In the genomic region with DNA sequence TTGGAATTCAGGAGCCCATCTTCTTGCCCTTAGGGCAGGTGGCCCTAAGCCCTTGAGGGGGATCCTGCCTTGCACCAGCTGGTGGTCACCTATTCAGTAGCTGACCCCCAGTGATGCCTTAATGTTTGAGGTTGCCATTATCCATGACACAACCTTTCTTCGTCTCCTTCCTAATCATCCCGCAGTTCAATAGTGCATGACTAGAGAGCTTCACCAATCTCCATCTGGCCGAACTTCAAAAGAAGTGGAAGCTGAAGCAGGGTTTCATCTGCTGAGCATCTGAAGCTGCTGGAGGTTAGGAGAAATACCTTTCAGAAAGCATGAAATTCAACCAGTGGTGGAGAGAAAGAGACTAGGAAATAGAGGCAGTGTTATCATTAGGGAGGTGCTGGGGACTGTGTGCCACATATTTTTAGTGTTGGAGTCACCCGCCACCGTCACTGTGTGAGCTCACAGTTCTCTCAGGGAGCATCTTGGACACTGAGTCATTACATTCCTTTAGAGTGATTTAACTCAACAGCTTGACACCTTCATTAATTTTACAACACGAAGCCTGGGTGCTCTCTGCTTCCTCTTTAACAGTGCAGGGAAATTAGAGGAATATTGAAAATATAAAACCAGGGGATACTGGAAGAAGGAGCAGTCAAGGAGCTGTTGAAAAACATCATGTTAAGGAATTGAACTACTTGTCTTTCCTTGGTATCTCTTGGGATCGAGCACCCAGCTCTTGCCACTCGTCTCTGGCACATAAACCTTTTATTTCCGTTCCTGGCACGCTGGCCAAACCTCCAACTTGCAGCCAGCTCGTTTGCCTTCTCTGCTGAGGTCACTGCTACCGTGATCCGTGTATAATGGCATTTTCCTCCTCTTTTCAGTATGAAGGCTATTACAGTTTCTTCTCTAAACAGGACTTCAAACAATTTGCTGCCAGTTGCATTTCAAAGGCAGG, we compare ENCODE assay signal across 10 cellular contexts. TPM values are rescaled to one million over a fixed set of nuclear protein-coding genes. Genes with fewer than 3 reads are reported as not detected.
A peak's percentile ranks its signal among the peaks of the same experiment; 100 is the strongest.
DNase-seq lines count a peak whose midpoint lies in the region; ATAC-seq, FAIRE-seq and TF ChIP-seq lines count a peak whose summit lies in the region.
"Had no signal": no experiment of that assay in that cellular context is flagged by ENCODE, and none has a peak within 500 bp of the region (broad histone marks: within the 10 kb centered on the region; RNA-seq: fewer than 3 reads in every experiment).

No MANE protein-coding gene starts in this region.

- peak overlapping the region; percentile 83 for H3K23ac ChIP-seq in mesendoderm (ENCODE audit: low read length)

- no peak for TF ChIP-seq RAD21 in A549 (conservative IDR thresholded peaks at IDR 0.05 in 1 of 2, IDR thresholded peaks at IDR 0.05 in 1 of 2)
- 0 out of 2 replicates have a peak, but pooled peaks have one; percentile 2 for TF ChIP-seq RAD21 in Ishikawa (IDR thresholded peaks at IDR 0.05; ENCODE audit: low read depth)

- H3K9ac ChIP-seq in mesendoderm (ENCODE audit: low read length) = peak overlapping the region; percentile 36

- H3K4me2 ChIP-seq in A549 = peak overlapping the region; percentile 80
- H3K4me2 ChIP-seq in mesendoderm (ENCODE audit: low read length) = peak overlapping the region; percentile 13

- no peak overlapping the region for H2BK120ac ChIP-seq in mesendoderm (ENCODE audit: low read depth, low read length)

- no peak overlapping the region for H4K5ac ChIP-seq in mesendoderm (ENCODE audit: low read length)

- H3K56ac ChIP-seq in mesendoderm (ENCODE audit: low read length) = peak overlapping the region; percentile 68

- H3K4me1 ChIP-seq in A549 = peaks cover 33% of the 10 kb centered on the region
- H3K4me1 ChIP-seq in mesendoderm (ENCODE audit: control insufficient read depth, low read depth, low read length) = peaks cover 24% of the 10 kb centered on the region

- no peak for TF ChIP-seq POLR2A in A549 (IDR thresholded peaks at IDR 0.05; ENCODE audit: low read length)

- ATAC-seq in A549 = peak; percentile 87 to 94

- H2BK15ac ChIP-seq in mesendoderm (replicated peaks; ENCODE audit: low read depth) = no peak overlapping the region

- CTCF ChIA-PET in A549 (lab: Yijun Ruan, JAX) = interaction anchor here (0.9 to 2.2 kb wide), 5 partner anchors 14 to 358 kb away, joined by 3 to 10 read pairs (median 5); no protein-coding TSS in a partner anchor

- POLR2A ChIA-PET in A549 (lab: Yijun Ruan, JAX) = interaction anchor here (0.6 kb wide), 1 partner anchor 296 kb away, joined by 3 read pairs; no protein-coding TSS in a partner anchor

- TF ChIP-seq CTCF in A549 (IDR thresholded peaks at IDR 0.05) = no peak

- DNase-seq in A549 (ENCODE audit: low read depth in 1 of 2, low spot score in 1 of 2) = peak; percentile 49 to 60
- DNase-seq in dermis blood vessel endothelial cell = peak; percentile 72
- peak; percentile 94 for DNase-seq in mesendoderm
- no peak for DNase-seq in NCI-H345 (lab: John Stamatoyannopoulos, UW)
- DNase-seq in activated CD4-positive, alpha-beta T cell treated with anti-CD3 and anti-CD28 coated beads for 48 hours = no peak
- DNase-seq in GF-D8 (lab: John Stamatoyannopoulos, UW) = no peak
- DNase-seq in DMS114 treated with DMSO at 0.1 percent for 48 hours (lab: John Stamatoyannopoulos, UW; ENCODE audit: unreplicated experiment) = no peak
- DNase-seq: activated gamma-delta T cell treated with Interleukin-2 at 50 U/mL for 16 hours, NCI-H524 had no signal

- no peaks in the 10 kb centered on the region for H3K9me3 ChIP-seq in A549

- H3K36me3 ChIP-seq in mesendoderm (ENCODE audit: control insufficient read depth, insufficient read depth, low read length) = no peaks in the 10 kb centered on the region

- H3K79me2 ChIP-seq in mesendoderm (ENCODE audit: control insufficient read depth, insufficient read depth, low read length) = peaks cover 4% of the 10 kb centered on the region

- H3K18ac ChIP-seq in mesendoderm (ENCODE audit: low read length) = peak overlapping the region; percentile 71

- WGBS in A549 (ENCODE audit: missing lambda C conversion rate) = 12% methylated on average over 13 of the region's 13 CpGs
- no CpG with 5 or more reads among the region's 13 CpGs for WGBS in mesendoderm (ENCODE audit: extremely low coverage, insufficient coverage, low lambda C conversion rate)

- TF ChIP-seq EP300 in A549 (IDR thresholded peaks at IDR 0.05) (no peak), Ishikawa (IDR thresholded peaks at IDR 0.05; ENCODE audit: borderline replicate concordance) (peak; percentile 54)

- H3K4ac ChIP-seq in mesendoderm (ENCODE audit: low read depth, low read length) = no peak overlapping the region

- H2BK5ac ChIP-seq in mesendoderm (ENCODE audit: low read length) = peak overlapping the region; percentile 93

- H3K27me3 ChIP-seq in mesendoderm (ENCODE audit: insufficient read depth, low read length, poor library complexity) = no peaks in the 10 kb centered on the region

- H2AK5ac ChIP-seq in mesendoderm (ENCODE audit: low read length) = no peak overlapping the region

- H4K8ac ChIP-seq in mesendoderm (ENCODE audit: low read depth, low read length) = no peak overlapping the region

- no peak for FAIRE-seq in A549 (lab: Jason Lieb, UNC)

- no peak overlapping the region; the same call in 2 of the 3 replicates for H3K4me3 ChIP-seq in A549
- no peak overlapping the region for H3K4me3 ChIP-seq in mesendoderm (ENCODE audit: low read length)

- H3K27ac ChIP-seq in A549 (peak overlapping the region; percentile 51 to 78), mesendoderm (ENCODE audit: low read depth, low read length) (peak overlapping the region; percentile 76)

- H3K79me1 ChIP-seq in mesendoderm (ENCODE audit: low read length) = peaks cover 8% of the 10 kb centered on the region

TF ChIP-seq in A549, 52 proteins besides CTCF, POLR2A, EP300 and RAD21:
- TF ChIP-seq GATA3 (IDR thresholded peaks at IDR 0.05; ENCODE audit: borderline replicate concordance) (0 out of 2 replicates have a peak, but pooled peaks have one; percentile 17), FOSL2 (IDR thresholded peaks at IDR 0.05) (peak; percentile 19; the same call in 1 of the 2 replicates), FOSL2 (CRISPR knock-in tag; IDR thresholded peaks at IDR 0.05) (peak; percentile 63)
- TF ChIP-seq, protein P1, sequence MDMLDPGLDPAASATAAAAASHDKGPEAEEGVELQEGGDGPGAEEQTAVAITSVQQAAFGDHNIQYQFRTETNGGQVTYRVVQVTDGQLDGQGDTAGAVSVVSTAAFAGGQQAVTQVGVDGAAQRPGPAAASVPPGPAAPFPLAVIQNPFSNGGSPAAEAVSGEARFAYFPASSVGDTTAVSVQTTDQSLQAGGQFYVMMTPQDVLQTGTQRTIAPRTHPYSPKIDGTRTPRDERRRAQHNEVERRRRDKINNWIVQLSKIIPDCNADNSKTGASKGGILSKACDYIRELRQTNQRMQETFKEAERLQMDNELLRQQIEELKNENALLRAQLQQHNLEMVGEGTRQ (IDR thresholded peaks at IDR 0.05) = no peak
- TF ChIP-seq, protein P2, sequence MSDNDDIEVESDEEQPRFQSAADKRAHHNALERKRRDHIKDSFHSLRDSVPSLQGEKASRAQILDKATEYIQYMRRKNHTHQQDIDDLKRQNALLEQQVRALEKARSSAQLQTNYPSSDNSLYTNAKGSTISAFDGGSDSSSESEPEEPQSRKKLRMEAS (IDR thresholded peaks at IDR 0.05) = peak; percentile 39

TF ChIP-seq in Ishikawa, 13 proteins besides CTCF, POLR2A, EP300 and RAD21:
- peak; percentile 66 for TF ChIP-seq TCF12 (IDR thresholded peaks at IDR 0.05; ENCODE audit: low read depth)
- peak; percentile 65 for TF ChIP-seq TEAD4 (IDR thresholded peaks at IDR 0.05)
- TF ChIP-seq, protein P3, sequence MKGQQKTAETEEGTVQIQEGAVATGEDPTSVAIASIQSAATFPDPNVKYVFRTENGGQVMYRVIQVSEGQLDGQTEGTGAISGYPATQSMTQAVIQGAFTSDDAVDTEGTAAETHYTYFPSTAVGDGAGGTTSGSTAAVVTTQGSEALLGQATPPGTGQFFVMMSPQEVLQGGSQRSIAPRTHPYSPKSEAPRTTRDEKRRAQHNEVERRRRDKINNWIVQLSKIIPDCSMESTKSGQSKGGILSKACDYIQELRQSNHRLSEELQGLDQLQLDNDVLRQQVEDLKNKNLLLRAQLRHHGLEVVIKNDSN (IDR thresholded peaks at IDR 0.05) = no peak
- TF ChIP-seq, protein P2 (IDR thresholded peaks at IDR 0.05) = peak; percentile 18
- peak; percentile 51; the same call in 1 of the 2 replicates for TF ChIP-seq CREB1 (IDR thresholded peaks at IDR 0.05; ENCODE audit: low read depth)
TF ChIP-seq in Ishikawa: peak in this region for 4.

RNA-seq across cellular contexts. Expression of gene PEX14, which starts 53.6 kb away (rescaled TPM):
- polyA plus RNA-seq in A549 (2011; rRNA removed) = 4.2 and 7.7 TPM in 2 replicates
- 16.5 and 17.6 TPM in 2 replicates for polyA plus RNA-seq in A549 (2012; cell fraction: cytosol; rRNA removed)
- 22.5 and 28.6 TPM in 2 replicates for polyA plus RNA-seq in A549 (2012; cell fraction: nucleus; rRNA removed)
- polyA plus RNA-seq in A549 (2017; fragmentation: RNase III; extraction: RNeasy Plus Mini Kit Qiagen cat#74134 plus additional on column Dnase treatment) = 12.5 to 15.0 TPM (median 13.5 TPM) in 3 replicates
- 5.5 and 5.6 TPM in 2 replicates for polyA minus RNA-seq in A549 (2011; rRNA and poly(A)+ RNA removed)
- total RNA-seq in dermis blood vessel endothelial cell = 9.9 and 21.7 TPM in 2 replicates
- 17.6 TPM for polyA plus RNA-seq in mesendoderm (2013, experiment 1 of 2)
- 18.4 TPM for polyA plus RNA-seq in mesendoderm (2013, experiment 2 of 2)

RNA-seq across cellular contexts. Expression of gene DFFA, which starts 56.0 kb away (rescaled TPM):
- polyA plus RNA-seq in A549 (2011; rRNA removed) = 28.5 and 30.0 TPM in 2 replicates
- 21.8 and 21.9 TPM in 2 replicates for polyA plus RNA-seq in A549 (2012; cell fraction: cytosol; rRNA removed)
- 11.4 and 13.4 TPM in 2 replicates for polyA plus RNA-seq in A549 (2012; cell fraction: nucleus; rRNA removed)
- 28.2 to 31.7 TPM (median 30.1 TPM) in 3 replicates for polyA plus RNA-seq in A549 (2017; fragmentation: RNase III; extraction: RNeasy Plus Mini Kit Qiagen cat#74134 plus additional on column Dnase treatment)
- 24.1 and 29.3 TPM in 2 replicates for polyA minus RNA-seq in A549 (2011; rRNA and poly(A)+ RNA removed)
- 56.2 and 74.5 TPM in 2 replicates for total RNA-seq in dermis blood vessel endothelial cell
- polyA plus RNA-seq in mesendoderm (2013, experiment 1 of 2) = 58.7 TPM
- polyA plus RNA-seq in mesendoderm (2013, experiment 2 of 2) = 61.6 TPM

Comparison
In these comparisons a context has a peak if more than half of its experiments do, and no peak if none do; other contexts are left out.
1. DNase-seq: peak in A549 (2 of 2), dermis blood vessel endothelial cell (single experiment) and mesendoderm (single experiment); none in NCI-H345 (single experiment), activated CD4-positive, alpha-beta T cell treated with anti-CD3 and anti-CD28 coated beads for 48 hours (single experiment), GF-D8 (single experiment) and DMS114 treated with DMSO at 0.1 percent for 48 hours (single experiment).